16 cellular contexts compared by ENCODE assay signal in genomic region chr20:62812907-62813200, GRCh38. TPM values are rescaled to one million over a fixed set of nuclear protein-coding genes. Genes with fewer than 3 reads are reported as not detected.
DNase-seq lines count a peak whose midpoint lies in the region; ATAC-seq, FAIRE-seq and TF ChIP-seq lines count a peak whose summit lies in the region.
"Had no signal": no experiment of that assay in that cellular context is flagged by ENCODE, and none has a peak within 500 bp of the region (broad histone marks: within the 10 kb centered on the region; RNA-seq: fewer than 3 reads in every experiment).

No MANE protein-coding gene starts in this region.

- H3K9me3 Mint-ChIP-seq in activated CD4-positive, alpha-beta T cell treated with anti-CD3 and anti-CD28 coated beads, Interleukin-2, amount 10 ng/mL, durations not matched to agents 24 days and 14 days = no peaks in the 10 kb centered on the region
- H3K9me3 Mint-ChIP-seq: HFFc6 had no signal

- H3K9ac ChIP-seq in HepG2 (ENCODE audit: insufficient read depth, low read depth, low read length) = no peak overlapping the region

- no peak overlapping the region for H2AFZ ChIP-seq in HepG2 (ENCODE audit: low read length)

- CTCF ChIA-PET in HepG2 (lab: Yijun Ruan, JAX; ENCODE audit: low intra/inter-chr PET ratio, low total read pairs) = no interaction called here

- DNase-seq in HepG2 (ENCODE audit: low spot score) (no peak), right lobe of liver (no peak), RWPE2 (ENCODE audit: low spot score) (peak; percentile 84), NCI-H1092 (lab: John Stamatoyannopoulos, UW) (no peak)
- DNase-seq in activated CD4-positive, alpha-beta T cell treated with anti-CD3 and anti-CD28 coated beads, Interleukin-2, amount 10 ng/mL, durations not matched to agents 24 days and 14 days = no peak
- DNase-seq: GDM1, HFFc6, KG1, NCI-H187, NCI-H345, NCI-H524 treated with DMSO at 0.1 percent for 48 hours, SW 1271 had no signal

- TF ChIP-seq EP300 in HepG2 (IDR thresholded peaks at IDR 0.05; ENCODE audit: low read depth in 2 of 2, low read length in 2 of 2) (no peak), HepG2 (CRISPR knock-in tag; IDR thresholded peaks at IDR 0.05; ENCODE audit: borderline replicate concordance) (no peak)

- H3K36me3 Mint-ChIP-seq in activated CD4-positive, alpha-beta T cell treated with anti-CD3 and anti-CD28 coated beads, Interleukin-2, amount 10 ng/mL, durations not matched to agents 24 days and 14 days (ENCODE audit: low read depth) = peaks cover 28% of the 10 kb centered on the region

- TF ChIP-seq CTCF in HepG2 (CRISPR knock-in tag; IDR thresholded peaks at IDR 0.05) (no peak), right lobe of liver (IDR thresholded peaks at IDR 0.05) (no peak), RWPE2 (IDR thresholded peaks at IDR 0.05; ENCODE audit: poor library complexity, severe bottlenecking) (no peak)

- 99% methylated on average over 11 of the region's 11 CpGs for WGBS in HepG2 (ENCODE audit: low lambda C conversion rate)
- no CpG with 5 or more reads among the region's 11 CpGs for WGBS in right lobe of liver (ENCODE audit: insufficient coverage, low coverage, low lambda C conversion rate, missing lambda C conversion rate)

- no peak for TF ChIP-seq RAD21 in HepG2 (CRISPR knock-in tag; IDR thresholded peaks at IDR 0.05)

- H3K27ac ChIP-seq in HepG2 (ENCODE audit: extremely low read length, insufficient read depth, low read length) (no peak overlapping the region), right lobe of liver (no peak overlapping the region), RWPE2 (ENCODE audit: poor library complexity, severe bottlenecking) (no peak overlapping the region)
- H3K27ac ChIP-seq: 22Rv1 had no signal

- H3K79me2 ChIP-seq in HepG2 (ENCODE audit: insufficient read depth, low read length) = peaks cover 3% of the 10 kb centered on the region

- no peak overlapping the region for H3K4me3 ChIP-seq in HepG2 (replicated peaks in 1 of 3; ENCODE audit: insufficient read depth in 1 of 3, low read depth in 2 of 3, low read length in 3 of 3)
- no peak overlapping the region for H3K4me3 ChIP-seq in right lobe of liver
- no peak overlapping the region for H3K4me3 ChIP-seq in RWPE2 (ENCODE audit: severe bottlenecking)

- peaks cover 27% of the 10 kb centered on the region for H3K4me1 ChIP-seq in HepG2 (ENCODE audit: insufficient read depth, low read length)
- peaks cover 0 to 11% (median under 1%) of the 10 kb centered on the region in 4 donors for H3K4me1 ChIP-seq in right lobe of liver
- H3K4me1 ChIP-seq in RWPE2 (ENCODE audit: insufficient read depth, poor library complexity, severe bottlenecking) = peaks cover 2% of the 10 kb centered on the region

- H3K4me1 Mint-ChIP-seq in activated CD4-positive, alpha-beta T cell treated with anti-CD3 and anti-CD28 coated beads, Interleukin-2, amount 10 ng/mL, durations not matched to agents 24 days and 14 days = peaks cover 5% of the 10 kb centered on the region

- H4K20me1 ChIP-seq in HepG2 (ENCODE audit: insufficient read depth, low read length) = peaks cover 7% of the 10 kb centered on the region; the same call in 1 of the 2 replicates

- no peak overlapping the region for H3K4me2 ChIP-seq in HepG2 (ENCODE audit: low read depth, low read length)

- in situ Hi-C loops in HepG2 (cut with HindIII; ENCODE audit: extremely low pct_ligation_motif_present, low pct_unique_long_range_greater_than_20kb) = no loop called here

- peaks cover 35 to 54% of the 10 kb centered on the region in 2 experiments for H3K36me3 ChIP-seq in HepG2 (replicated peaks in 1 of 2; ENCODE audit: control insufficient read depth in 1 of 2, insufficient read depth in 2 of 2, low read length in 2 of 2)
- H3K36me3 ChIP-seq in right lobe of liver = peaks cover 13 to 51% (median 32%) of the 10 kb centered on the region in 4 donors
- peaks cover 48% of the 10 kb centered on the region for H3K36me3 ChIP-seq in RWPE2 (ENCODE audit: low read depth)

- POLR2A ChIA-PET in HepG2 (lab: Yijun Ruan, JAX) = interaction anchor here (1.3 kb wide), 1 partner anchor 19 kb away, joined by 3 read pairs; no protein-coding TSS in a partner anchor

- intact Hi-C loops in HepG2 (cut with micrococcal nuclease; ENCODE audit: unreplicated experiment) = no loop called here
- intact Hi-C loops in right lobe of liver (cut with DNase I) = no loop called here
- intact Hi-C loops in activated CD4-positive, alpha-beta T cell treated with anti-CD3 and anti-CD28 coated beads, Interleukin-2, amount 10 ng/mL, durations not matched to agents 24 days and 14 days (cut with micrococcal nuclease) = no loop called here

- no peak for ATAC-seq in HepG2
- no peak for ATAC-seq in right lobe of liver
- no peak for ATAC-seq in RWPE2 (ENCODE audit: low read depth)
- ATAC-seq in GM21723 (IDR thresholded peaks at IDR 0.05; ENCODE audit: unreplicated experiment) = no peak
- ATAC-seq: Right ventricle myocardium inferior had no signal

- no peak for FAIRE-seq in HepG2 (lab: Jason Lieb, UNC)

- no peaks in the 10 kb centered on the region for H3K27me3 ChIP-seq in HepG2 (ENCODE audit: control insufficient read depth in 1 of 2, insufficient read depth in 2 of 2, low read length in 2 of 2)
- no peaks in the 10 kb centered on the region for H3K27me3 ChIP-seq in right lobe of liver
- peaks cover 20% of the 10 kb centered on the region for H3K27me3 ChIP-seq in RWPE2 (ENCODE audit: insufficient read depth, poor library complexity, severe bottlenecking)

- no peak overlapping the region for H3K27ac Mint-ChIP-seq in activated CD4-positive, alpha-beta T cell treated with anti-CD3 and anti-CD28 coated beads, Interleukin-2, amount 10 ng/mL, durations not matched to agents 24 days and 14 days
- H3K27ac Mint-ChIP-seq: HFFc6 had no signal

- BruUV-seq in HepG2 (replicated peaks; lab: Mats Ljungman, UMichigan) = TSS peak; percentile 46

- H3K27me3 Mint-ChIP-seq in activated CD4-positive, alpha-beta T cell treated with anti-CD3 and anti-CD28 coated beads, Interleukin-2, amount 10 ng/mL, durations not matched to agents 24 days and 14 days = peaks cover 20% of the 10 kb centered on the region

- TF ChIP-seq POLR2A in HepG2 (IDR thresholded peaks at IDR 0.05; ENCODE audit: insufficient read depth in 1 of 2, low read depth in 2 of 2, low read length in 2 of 2) (no peak; a peak in 1 of 4 replicates), right lobe of liver (IDR thresholded peaks at IDR 0.05) (no peak)

- no peak overlapping the region for H3K4me3 Mint-ChIP-seq in activated CD4-positive, alpha-beta T cell treated with anti-CD3 and anti-CD28 coated beads, Interleukin-2, amount 10 ng/mL, durations not matched to agents 24 days and 14 days
- H3K4me3 Mint-ChIP-seq: HFFc6 had no signal

- H3K9me3 ChIP-seq in HepG2 (ENCODE audit: low read length) (no peaks in the 10 kb centered on the region), right lobe of liver (no peaks in the 10 kb centered on the region), RWPE2 (ENCODE audit: severe bottlenecking) (no peaks in the 10 kb centered on the region)

RNA-seq across cellular contexts. Expression of gene COL9A3, which starts 4.0 kb away (rescaled TPM):
- total RNA-seq in HepG2 (2016; rRNA removed; fragmentation: Illumina TruSeq; extraction: Trizol) (53.3 and 204 TPM in 2 replicates), right lobe of liver (1 to 10 TPM; 1.5 to 7.6 (median 3.5) TPM)
- total RNA-seq in HepG2 (2016; cell fraction: cytosol; rRNA removed; fragmentation: Illumina TruSeq; extraction: Trizol; ENCODE audit: low read depth) = 13.9 and 15.8 TPM in 2 replicates
- 48.0 and 215 TPM in 2 replicates for total RNA-seq in HepG2 (2016; cell fraction: insoluble cytoplasmic fraction; rRNA removed; fragmentation: Illumina TruSeq; extraction: Trizol)
- total RNA-seq in HepG2 (2016; cell fraction: membrane; rRNA removed; fragmentation: Illumina TruSeq; extraction: Trizol) = 19.3 and 20.8 TPM in 2 replicates
- 216 and 254 TPM in 2 replicates for total RNA-seq in HepG2 (2016; cell fraction: nucleus; rRNA removed; fragmentation: Illumina TruSeq; extraction: Trizol)
- 155 and 175 TPM in 2 replicates for polyA plus RNA-seq in HepG2 (2011; rRNA removed)
- 84.5 and 113 TPM in 2 replicates for polyA plus RNA-seq in HepG2 (2011; cell fraction: cytosol; rRNA removed)
- 1,291 and 1,782 TPM in 2 replicates for polyA plus RNA-seq in HepG2 (2011; cell fraction: nucleus; rRNA removed)
- 79.9 and 172 TPM in 2 replicates for polyA plus RNA-seq in HepG2 (2012)
- polyA plus RNA-seq in HepG2 (2016; cell fraction: cytosol; fragmentation: Illumina TruSeq; extraction: Trizol; ENCODE audit: low read depth) = 9.2 and 9.5 TPM in 2 replicates
- 55.1 and 66.2 TPM in 2 replicates for polyA plus RNA-seq in HepG2 (2016; cell fraction: insoluble cytoplasmic fraction; fragmentation: Illumina TruSeq; extraction: Trizol; ENCODE audit: low read depth)
- polyA plus RNA-seq in HepG2 (2016; cell fraction: membrane; fragmentation: Illumina TruSeq; extraction: Trizol; ENCODE audit: low read depth) = 17.0 and 20.1 TPM in 2 replicates
- 637 and 662 TPM in 2 replicates for polyA plus RNA-seq in HepG2 (2016; cell fraction: nucleus; fragmentation: Illumina TruSeq; extraction: Trizol; ENCODE audit: insufficient read depth, low read depth)
- polyA minus RNA-seq in HepG2 (2011; rRNA and poly(A)+ RNA removed; ENCODE audit: low replicate concordance) = 5.1 and 12.2 TPM in 2 replicates
- 23.0 and 25.3 TPM in 2 replicates for polyA minus RNA-seq in HepG2 (2011; cell fraction: cytosol; rRNA and poly(A)+ RNA removed)
- 56.8 and 67.0 TPM in 2 replicates for polyA minus RNA-seq in HepG2 (2011; cell fraction: nucleus; rRNA and poly(A)+ RNA removed)
- total RNA-seq in activated CD4-positive, alpha-beta T cell treated with anti-CD3 and anti-CD28 coated beads, Interleukin-2, amount 10 ng/mL, durations not matched to agents 24 days and 14 days = 0.47 TPM in 1 of 2 replicates, not detected in the other
- total RNA-seq: H4 had no signal

RNA-seq across cellular contexts. Expression of gene OGFR, which starts 8.2 kb away (rescaled TPM):
- 68.3 and 81.8 TPM in 2 replicates for total RNA-seq in HepG2 (2016; rRNA removed; fragmentation: Illumina TruSeq; extraction: Trizol)
- 6.3 and 8.7 TPM in 2 replicates for total RNA-seq in HepG2 (2016; cell fraction: cytosol; rRNA removed; fragmentation: Illumina TruSeq; extraction: Trizol; ENCODE audit: low read depth)
- 58.8 and 84.2 TPM in 2 replicates for total RNA-seq in HepG2 (2016; cell fraction: insoluble cytoplasmic fraction; rRNA removed; fragmentation: Illumina TruSeq; extraction: Trizol)
- total RNA-seq in HepG2 (2016; cell fraction: membrane; rRNA removed; fragmentation: Illumina TruSeq; extraction: Trizol) = 20.8 and 24.4 TPM in 2 replicates
- 33.8 and 41.3 TPM in 2 replicates for total RNA-seq in HepG2 (2016; cell fraction: nucleus; rRNA removed; fragmentation: Illumina TruSeq; extraction: Trizol)
- 47.7 and 62.2 TPM in 2 replicates for polyA plus RNA-seq in HepG2 (2011; rRNA removed)
- polyA plus RNA-seq in HepG2 (2011; cell fraction: cytosol; rRNA removed) = 58.6 and 82.5 TPM in 2 replicates
- 105 and 121 TPM in 2 replicates for polyA plus RNA-seq in HepG2 (2011; cell fraction: nucleus; rRNA removed)
- 34.0 and 38.1 TPM in 2 replicates for polyA plus RNA-seq in HepG2 (2012)
- polyA plus RNA-seq in HepG2 (2016; cell fraction: cytosol; fragmentation: Illumina TruSeq; extraction: Trizol; ENCODE audit: low read depth) = 4.2 and 4.7 TPM in 2 replicates
- 68.1 and 77.5 TPM in 2 replicates for polyA plus RNA-seq in HepG2 (2016; cell fraction: insoluble cytoplasmic fraction; fragmentation: Illumina TruSeq; extraction: Trizol; ENCODE audit: low read depth)
- 11.5 and 14.2 TPM in 2 replicates for polyA plus RNA-seq in HepG2 (2016; cell fraction: membrane; fragmentation: Illumina TruSeq; extraction: Trizol; ENCODE audit: low read depth)
- polyA plus RNA-seq in HepG2 (2016; cell fraction: nucleus; fragmentation: Illumina TruSeq; extraction: Trizol; ENCODE audit: insufficient read depth, low read depth) = 103 and 104 TPM in 2 replicates
- polyA minus RNA-seq in HepG2 (2011; rRNA and poly(A)+ RNA removed; ENCODE audit: low replicate concordance) = 38.5 and 45.1 TPM in 2 replicates
- polyA minus RNA-seq in HepG2 (2011; cell fraction: cytosol; rRNA and poly(A)+ RNA removed) = 39.4 and 42.5 TPM in 2 replicates
- polyA minus RNA-seq in HepG2 (2011; cell fraction: nucleus; rRNA and poly(A)+ RNA removed) = 15.1 and 20.0 TPM in 2 replicates
- 10 to 100 TPM; 40.7 to 48.1 (median 47.0) TPM for total RNA-seq in right lobe of liver
- total RNA-seq in activated CD4-positive, alpha-beta T cell treated with anti-CD3 and anti-CD28 coated beads, Interleukin-2, amount 10 ng/mL, durations not matched to agents 24 days and 14 days = 49.1 and 54.6 TPM in 2 replicates

RNA-seq across cellular contexts. Expression of gene MRGBP, which starts 16.6 kb away (rescaled TPM):
- total RNA-seq in HepG2 (2016; rRNA removed; fragmentation: Illumina TruSeq; extraction: Trizol) (34.8 and 35.9 TPM in 2 replicates), right lobe of liver (1 to 10 TPM; 3.3 to 8.0 (median 5.3) TPM)
- total RNA-seq in HepG2 (2016; cell fraction: cytosol; rRNA removed; fragmentation: Illumina TruSeq; extraction: Trizol; ENCODE audit: low read depth) = 79.0 and 80.7 TPM in 2 replicates
- 31.8 and 38.7 TPM in 2 replicates for total RNA-seq in HepG2 (2016; cell fraction: insoluble cytoplasmic fraction; rRNA removed; fragmentation: Illumina TruSeq; extraction: Trizol)
- total RNA-seq in HepG2 (2016; cell fraction: membrane; rRNA removed; fragmentation: Illumina TruSeq; extraction: Trizol) = 96.7 and 98.0 TPM in 2 replicates
- 17.0 and 18.5 TPM in 2 replicates for total RNA-seq in HepG2 (2016; cell fraction: nucleus; rRNA removed; fragmentation: Illumina TruSeq; extraction: Trizol)
- 31.6 and 34.2 TPM in 2 replicates for polyA plus RNA-seq in HepG2 (2011; rRNA removed)
- polyA plus RNA-seq in HepG2 (2011; cell fraction: cytosol; rRNA removed) = 30.7 and 37.2 TPM in 2 replicates
- polyA plus RNA-seq in HepG2 (2011; cell fraction: nucleus; rRNA removed) = 29.7 and 36.4 TPM in 2 replicates
- 21.6 and 23.1 TPM in 2 replicates for polyA plus RNA-seq in HepG2 (2012)
- 88.5 and 96.5 TPM in 2 replicates for polyA plus RNA-seq in HepG2 (2016; cell fraction: cytosol; fragmentation: Illumina TruSeq; extraction: Trizol; ENCODE audit: low read depth)
- 34.9 and 39.2 TPM in 2 replicates for polyA plus RNA-seq in HepG2 (2016; cell fraction: insoluble cytoplasmic fraction; fragmentation: Illumina TruSeq; extraction: Trizol; ENCODE audit: low read depth)
- 88.7 and 90.6 TPM in 2 replicates for polyA plus RNA-seq in HepG2 (2016; cell fraction: membrane; fragmentation: Illumina TruSeq; extraction: Trizol; ENCODE audit: low read depth)
- 40.3 and 42.7 TPM in 2 replicates for polyA plus RNA-seq in HepG2 (2016; cell fraction: nucleus; fragmentation: Illumina TruSeq; extraction: Trizol; ENCODE audit: insufficient read depth, low read depth)
- polyA minus RNA-seq in HepG2 (2011; rRNA and poly(A)+ RNA removed; ENCODE audit: low replicate concordance) = 21.2 and 36.8 TPM in 2 replicates
- polyA minus RNA-seq in HepG2 (2011; cell fraction: cytosol; rRNA and poly(A)+ RNA removed) = 12.7 and 13.0 TPM in 2 replicates
- polyA minus RNA-seq in HepG2 (2011; cell fraction: nucleus; rRNA and poly(A)+ RNA removed) = 10.2 and 10.9 TPM in 2 replicates
- 19.4 and 19.6 TPM in 2 replicates for total RNA-seq in activated CD4-positive, alpha-beta T cell treated with anti-CD3 and anti-CD28 coated beads, Interleukin-2, amount 10 ng/mL, durations not matched to agents 24 days and 14 days

RNA-seq across cellular contexts. Expression of gene TCFL5, which starts 48.8 kb away (rescaled TPM):
- 20.0 and 21.1 TPM in 2 replicates for total RNA-seq in HepG2 (2016; rRNA removed; fragmentation: Illumina TruSeq; extraction: Trizol)
- total RNA-seq in HepG2 (2016; cell fraction: cytosol; rRNA removed; fragmentation: Illumina TruSeq; extraction: Trizol; ENCODE audit: low read depth) = 13.3 and 17.7 TPM in 2 replicates
- total RNA-seq in HepG2 (2016; cell fraction: insoluble cytoplasmic fraction; rRNA removed; fragmentation: Illumina TruSeq; extraction: Trizol) = 20.4 and 21.0 TPM in 2 replicates
- 28.7 and 36.7 TPM in 2 replicates for total RNA-seq in HepG2 (2016; cell fraction: membrane; rRNA removed; fragmentation: Illumina TruSeq; extraction: Trizol)
- total RNA-seq in HepG2 (2016; cell fraction: nucleus; rRNA removed; fragmentation: Illumina TruSeq; extraction: Trizol) = 11.4 and 12.6 TPM in 2 replicates
- polyA plus RNA-seq in HepG2 (2011; rRNA removed) = 14.2 and 14.8 TPM in 2 replicates
- polyA plus RNA-seq in HepG2 (2011; cell fraction: cytosol; rRNA removed) = 9.0 and 11.8 TPM in 2 replicates
- 6.4 and 8.0 TPM in 2 replicates for polyA plus RNA-seq in HepG2 (2011; cell fraction: nucleus; rRNA removed)
- polyA plus RNA-seq in HepG2 (2012) = 12.4 and 13.3 TPM in 2 replicates
- 13.1 and 14.7 TPM in 2 replicates for polyA plus RNA-seq in HepG2 (2016; cell fraction: cytosol; fragmentation: Illumina TruSeq; extraction: Trizol; ENCODE audit: low read depth)
- polyA plus RNA-seq in HepG2 (2016; cell fraction: insoluble cytoplasmic fraction; fragmentation: Illumina TruSeq; extraction: Trizol; ENCODE audit: low read depth) = 19.5 and 20.9 TPM in 2 replicates
- polyA plus RNA-seq in HepG2 (2016; cell fraction: membrane; fragmentation: Illumina TruSeq; extraction: Trizol; ENCODE audit: low read depth) = 25.6 and 29.7 TPM in 2 replicates
- 21.4 and 23.1 TPM in 2 replicates for polyA plus RNA-seq in HepG2 (2016; cell fraction: nucleus; fragmentation: Illumina TruSeq; extraction: Trizol; ENCODE audit: insufficient read depth, low read depth)
- polyA minus RNA-seq in HepG2 (2011; rRNA and poly(A)+ RNA removed; ENCODE audit: low replicate concordance) = 4.7 and 6.4 TPM in 2 replicates
- 9.9 and 10.2 TPM in 2 replicates for polyA minus RNA-seq in HepG2 (2011; cell fraction: cytosol; rRNA and poly(A)+ RNA removed)
- polyA minus RNA-seq in HepG2 (2011; cell fraction: nucleus; rRNA and poly(A)+ RNA removed) = 5.2 and 6.1 TPM in 2 replicates
- total RNA-seq in right lobe of liver = 1 to 10 TPM; 2.9 to 5.1 (median 3.9) TPM
- total RNA-seq in activated CD4-positive, alpha-beta T cell treated with anti-CD3 and anti-CD28 coated beads, Interleukin-2, amount 10 ng/mL, durations not matched to agents 24 days and 14 days = 5.8 and 6.2 TPM in 2 replicates
